9 cellular contexts compared by ENCODE assay signal in genomic region chr17:78873519-78874340, GRCh38. TPM values are rescaled to one million over a fixed set of nuclear protein-coding genes. Genes with fewer than 3 reads are reported as not detected.
A peak's percentile ranks its signal among the peaks of the same experiment; 100 is the strongest.
DNase-seq lines count a peak whose midpoint lies in the region; ATAC-seq, FAIRE-seq and TF ChIP-seq lines count a peak whose summit lies in the region.
"Had no signal": no experiment of that assay in that cellular context is flagged by ENCODE, and none has a peak within 500 bp of the region (broad histone marks: within the 10 kb centered on the region; RNA-seq: fewer than 3 reads in every experiment).

No MANE protein-coding gene starts in this region.

- peak; percentile 42 for DNase-seq in H54 (ENCODE audit: insufficient read length, low spot score)
- peak; percentile 18 for DNase-seq in RPMI8226
- peak; percentile 78 for DNase-seq in sciatic nerve (ENCODE audit: low spot score)
- no peak for DNase-seq in GM03348 (ENCODE audit: low spot score)
- no peak for DNase-seq in mucosa of gallbladder (ENCODE audit: low spot score)
- DNase-seq: aorta had no signal

- peaks cover 0 to 52% of the 10 kb centered on the region in 2 donors for H3K36me3 ChIP-seq in gastroesophageal sphincter

- peaks cover 17% of the 10 kb centered on the region for H3K4me1 Mint-ChIP-seq in stimulated activated memory B cell treated with anti-CD40 and anti-IgM and Interleukin-4, amounts not matched to agents 10 μg/mL and 1 μg/mL and 100 μg/mL, for 72 hours

- no peak for TF ChIP-seq CTCF in gastroesophageal sphincter (IDR thresholded peaks at IDR 0.05)

- peaks cover 0 to 60% (median 18%) of the 10 kb centered on the region in 3 donors for H3K4me1 ChIP-seq in gastroesophageal sphincter

- peak overlapping the region in 3 of 4 donors; percentile 56 to 94 (median 89) for H3K27ac ChIP-seq in gastroesophageal sphincter

- no peaks in the 10 kb centered on the region for H3K27me3 ChIP-seq in gastroesophageal sphincter

- H3K9me3 ChIP-seq in gastroesophageal sphincter, result no peaks in the 10 kb centered on the region

- H3K27ac Mint-ChIP-seq in stimulated activated memory B cell treated with anti-CD40 and anti-IgM and Interleukin-4, amounts not matched to agents 10 μg/mL and 1 μg/mL and 100 μg/mL, for 72 hours, result no peak overlapping the region

- intact Hi-C loops in sciatic nerve (cut with DNase I), result loop anchor here (10.0 kb wide), 1 partner anchor 51 kb away; the partner anchor contains the start of gene TIMP2

- no peak for TF ChIP-seq POLR2A in H54 (IDR thresholded peaks at IDR 0.05; ENCODE audit: low read depth, low read length)
- TF ChIP-seq POLR2A in gastroesophageal sphincter (IDR thresholded peaks at IDR 0.05), result no peak

- H3K9me3 Mint-ChIP-seq in stimulated activated memory B cell treated with anti-CD40 and anti-IgM and Interleukin-4, amounts not matched to agents 10 μg/mL and 1 μg/mL and 100 μg/mL, for 72 hours, result no peaks in the 10 kb centered on the region

- ATAC-seq in gastroesophageal sphincter, result peak; percentile 30
- peak; percentile 83 for ATAC-seq in sciatic nerve
- no peak for ATAC-seq in GM21526 (IDR thresholded peaks at IDR 0.05; ENCODE audit: low FRiP score, unreplicated experiment)
- no peak for ATAC-seq in stimulated activated memory B cell treated with anti-CD40 and anti-IgM and Interleukin-4, amounts not matched to agents 10 μg/mL and 1 μg/mL and 100 μg/mL, for 72 hours

- WGBS in gastroesophageal sphincter (ENCODE audit: low coverage in 1 of 2), 2 donors, result 49% methylated on average over 11 of the region's 21 CpGs; no CpG with 5 or more reads in 1 of the 2 donors

- H3K4me3 Mint-ChIP-seq in stimulated activated memory B cell treated with anti-CD40 and anti-IgM and Interleukin-4, amounts not matched to agents 10 μg/mL and 1 μg/mL and 100 μg/mL, for 72 hours, result no peak overlapping the region

- peaks cover 28% of the 10 kb centered on the region for H3K27me3 Mint-ChIP-seq in stimulated activated memory B cell treated with anti-CD40 and anti-IgM and Interleukin-4, amounts not matched to agents 10 μg/mL and 1 μg/mL and 100 μg/mL, for 72 hours

- no peak for TF ChIP-seq EP300 in gastroesophageal sphincter (IDR thresholded peaks at IDR 0.05)

- FAIRE-seq in H54 (lab: Jason Lieb, UNC), result no peak

- no peak overlapping the region for H3K4me3 ChIP-seq in gastroesophageal sphincter

- H3K36me3 Mint-ChIP-seq in stimulated activated memory B cell treated with anti-CD40 and anti-IgM and Interleukin-4, amounts not matched to agents 10 μg/mL and 1 μg/mL and 100 μg/mL, for 72 hours, result peaks cover 6% of the 10 kb centered on the region

RNA-seq across cellular contexts. Expression of gene CEP295NL, which starts 29.3 kb away (rescaled TPM):
- total RNA-seq in gastroesophageal sphincter, result 1 to 10 TPM; 1.6 to 9.0 (median 3.8) TPM
- total RNA-seq in sciatic nerve, result 16.7 TPM
- total RNA-seq in mucosa of gallbladder, result 5.2 TPM

RNA-seq across cellular contexts. Expression of gene USP36, which starts 33.1 kb away (rescaled TPM):
- 10 to 100 TPM; 26.6 to 44.0 (median 34.6) TPM for total RNA-seq in gastroesophageal sphincter
- total RNA-seq in sciatic nerve, result 109 TPM
- total RNA-seq in mucosa of gallbladder, result 41.8 TPM

RNA-seq across cellular contexts. Expression of gene TIMP2, which starts 51.5 kb away (rescaled TPM):
- total RNA-seq in gastroesophageal sphincter (100 to 1,000 TPM; 172 to 315 (median 211) TPM), sciatic nerve (720 TPM), mucosa of gallbladder (377 TPM)

Comparison
In these comparisons a context has a peak if more than half of its experiments do, and no peak if none do; other contexts are left out.
1. DNase-seq: peak in H54 (single experiment), RPMI8226 (single experiment) and sciatic nerve (single experiment); none in GM03348 (single experiment) and mucosa of gallbladder (single experiment).
2. ATAC-seq: peak in gastroesophageal sphincter (single experiment) and sciatic nerve (single experiment); none in GM21526 (single experiment) and stimulated activated memory B cell treated with anti-CD40 and anti-IgM and Interleukin-4, amounts not matched to agents 10 μg/mL and 1 μg/mL and 100 μg/mL, for 72 hours (single experiment).